Comparison of ENCODE assay signal across 8 cellular contexts in genomic region chr10:104337527-104337984, GRCh38. TPM values are rescaled to one million over a fixed set of nuclear protein-coding genes. Genes with fewer than 3 reads are reported as not detected.
DNase-seq lines count a peak whose midpoint lies in the region; ATAC-seq and TF ChIP-seq lines count a peak whose summit lies in the region.

No MANE protein-coding gene starts in this region.

- no peaks in the 10 kb centered on the region for H3K9me3 Mint-ChIP-seq in mesothelial cell of epicardium

- peak overlapping the region; percentile 99 for H3K27ac Mint-ChIP-seq in mesothelial cell of epicardium

- peaks cover 8% of the 10 kb centered on the region; the same call in 1 of the 2 replicates for H3K36me3 ChIP-seq in ACC112 (ENCODE audit: insufficient read depth, low read length)
- no peaks in the 10 kb centered on the region for H3K36me3 ChIP-seq in ectodermal cell (ENCODE audit: control insufficient read depth, insufficient read depth, low read length)

- TF ChIP-seq CTCF in mesothelial cell of epicardium (IDR thresholded peaks at IDR 0.05; ENCODE audit: unreplicated experiment): no peak

- H3K4me1 ChIP-seq in ACC112 (ENCODE audit: control insufficient read depth, insufficient read depth, low read length, unreplicated experiment) (peaks cover 43% of the 10 kb centered on the region), ectodermal cell (ENCODE audit: control insufficient read depth, insufficient read depth, low read length) (peaks cover 15% of the 10 kb centered on the region)

- peaks cover 72% of the 10 kb centered on the region for H3K79me2 ChIP-seq in ACC112 (ENCODE audit: control insufficient read depth, insufficient read depth, low read length, unreplicated experiment)

- H3K36me3 Mint-ChIP-seq in mesothelial cell of epicardium: no peaks in the 10 kb centered on the region

- no peaks in the 10 kb centered on the region for H3K27me3 ChIP-seq in ACC112 (ENCODE audit: insufficient read depth, low read length)
- H3K27me3 ChIP-seq in ectodermal cell (ENCODE audit: control insufficient read depth, insufficient read depth, low read length, poor library complexity, severe bottlenecking): peaks cover 54% of the 10 kb centered on the region

- H2AFZ ChIP-seq in ACC112 (ENCODE audit: low read length, unreplicated experiment): no peak overlapping the region

- H3K4me1 Mint-ChIP-seq in mesothelial cell of epicardium: peaks cover 40% of the 10 kb centered on the region

- peak overlapping the region; percentile 93 for H3K4me3 Mint-ChIP-seq in mesothelial cell of epicardium

- H3K4me3 ChIP-seq in ACC112 (ENCODE audit: low read depth, low read length) (peak overlapping the region; percentile 99), ectodermal cell (ENCODE audit: insufficient read depth, low read depth, low read length) (peak overlapping the region; percentile 84)

- H3K27me3 Mint-ChIP-seq in mesothelial cell of epicardium (ENCODE audit: low read depth): no peaks in the 10 kb centered on the region

- peak; percentile 39 for ATAC-seq in GM18867 (IDR thresholded peaks at IDR 0.05; ENCODE audit: unreplicated experiment)
- peak; percentile 30 for ATAC-seq in HG03039 (IDR thresholded peaks at IDR 0.05; ENCODE audit: unreplicated experiment)

- 1% methylated on average over 18 to 20 of the region's 22 CpGs for WGBS in ectodermal cell, 2 experiments

- H3K27ac ChIP-seq in ACC112 (ENCODE audit: low read depth, low read length) (peak overlapping the region; percentile 100), ectodermal cell (ENCODE audit: insufficient read depth, low read depth, low read length, poor library complexity, severe bottlenecking) (peak overlapping the region; percentile 56)

- DNase-seq in RKO (ENCODE audit: low spot score) (peak; percentile 45), mesothelial cell of epicardium (ENCODE audit: low spot score in 2 of 2, unreplicated experiment in 2 of 2) (no peak), NCI-H748 treated with DMSO at 0.1 percent for 48 hours (lab: John Stamatoyannopoulos, UW) (no peak), occipital lobe (lab: John Stamatoyannopoulos, UW) (no peak)

- H3K9me3 ChIP-seq in ectodermal cell (ENCODE audit: control insufficient read depth, low read length): no peaks in the 10 kb centered on the region

RNA-seq across cellular contexts. Expression of gene ITPRIP, which starts 0.7 kb away (rescaled TPM):
- 6.4 TPM for polyA plus RNA-seq in ectodermal cell (2013, experiment 1 of 4)
- polyA plus RNA-seq in ectodermal cell (2013, experiment 2 of 4): 5.6 TPM
- 5.1 TPM for polyA plus RNA-seq in ectodermal cell (2013, experiment 3 of 4)
- 5.5 TPM for polyA plus RNA-seq in ectodermal cell (2013, experiment 4 of 4)
- 23.3 to 24.5 TPM (median 23.6 TPM) in 3 replicates for total RNA-seq in mesothelial cell of epicardium
- 1.6 TPM for total RNA-seq in occipital lobe

RNA-seq across cellular contexts. Expression of gene CFAP58, which starts 16.1 kb away (rescaled TPM):
- polyA plus RNA-seq in ectodermal cell (2013, experiment 1 of 4): 0.85 TPM
- 0.18 TPM for polyA plus RNA-seq in ectodermal cell (2013, experiment 2 of 4)
- polyA plus RNA-seq in ectodermal cell (2013, experiment 3 of 4): 0.37 TPM
- polyA plus RNA-seq in ectodermal cell (2013, experiment 4 of 4): 0.20 TPM
- total RNA-seq in mesothelial cell of epicardium (0.58 to 1.4 TPM (median 1.1 TPM) in 3 replicates), occipital lobe (0.62 TPM)
